ENCODE assay signal across 8 cellular contexts in genomic region chr2:236095502-236095901, GRCh38.
"Had no signal": no experiment of that assay in that cellular context is flagged by ENCODE, and none has a peak within 500 bp of the region (broad histone marks: within the 10 kb centered on the region; RNA-seq: fewer than 3 reads in every experiment).

No MANE protein-coding gene starts in this region.

- H3K9me3 ChIP-seq: HAP-1 had no signal

- H3K36me3 ChIP-seq: HAP-1 had no signal

- H3K4me1 ChIP-seq: HAP-1 had no signal

- ATAC-seq: GM23338, HCT116 had no signal

- H3K27ac ChIP-seq: HL-60 had no signal

- H3K4me3 ChIP-seq: GM23338, HAP-1 had no signal

- H3K4me2 ChIP-seq: GM23338 had no signal

- H2AFZ ChIP-seq: GM23338 had no signal

- DNase-seq: H7, HFFc6, Kasumi-1, KG1 had no signal
